ENCODE assay signal across 10 cellular contexts in genomic region chr7:50448823-50449222, GRCh38. TPM values are rescaled to one million over a fixed set of nuclear protein-coding genes. Genes with fewer than 3 reads are reported as not detected.
DNase-seq lines count a peak whose midpoint lies in the region; ATAC-seq, FAIRE-seq and TF ChIP-seq lines count a peak whose summit lies in the region.
"Had no signal": no experiment of that assay in that cellular context is flagged by ENCODE, and none has a peak within 500 bp of the region (broad histone marks: within the 10 kb centered on the region; RNA-seq: fewer than 3 reads in every experiment).

No MANE protein-coding gene starts in this region.

- CTCF ChIA-PET in Calu3 (lab: Charles Lee) (interaction anchor here (0.8 to 1.6 kb wide), 3 partner anchors 23 to 114 kb away, joined by 3 to 6 read pairs (median 3); no protein-coding TSS in a partner anchor), endothelial cell of umbilical vein (lab: Charles Lee) (interaction anchor here (1.2 to 1.6 kb wide), 2 partner anchors 8 to 712 kb away, joined by 4 to 6 read pairs; no protein-coding TSS in a partner anchor)

- H3K27me3 ChIP-seq in endothelial cell of umbilical vein (ENCODE audit: control insufficient read depth in 2 of 2, insufficient read depth in 2 of 2, low read length in 2 of 2) (peaks cover 0 to 2% of the 10 kb centered on the region in 2 experiments), right atrium auricular region (no peaks in the 10 kb centered on the region)
- H3K27me3 ChIP-seq: ovary had no signal

- peaks cover 6% of the 10 kb centered on the region for H3K27me3 Mint-ChIP-seq in Calu3 (ENCODE audit: unreplicated experiment)

- H3K4me3 ChIP-seq in endothelial cell of umbilical vein (replicated peaks in 1 of 3; ENCODE audit: insufficient read depth in 1 of 3, low read depth in 1 of 3, low read length in 3 of 3): peak overlapping the region in 1 of 3 experiments; percentile 64
- H3K4me3 ChIP-seq in right atrium auricular region: no peak overlapping the region

- H4K20me1 ChIP-seq in endothelial cell of umbilical vein (replicated peaks; ENCODE audit: control insufficient read depth, extremely low read depth, insufficient read depth, low read length): no peaks in the 10 kb centered on the region

- DNase-seq in Calu3 (no peak), endothelial cell of umbilical vein (ENCODE audit: low read depth, low spot score) (no peak), left lobe of liver (ENCODE audit: low spot score) (no peak), right atrium auricular region (ENCODE audit: low spot score) (no peak), SKM-1 treated with dmso at 0.1 percent for 144 hours (lab: John Stamatoyannopoulos, UW; ENCODE audit: unreplicated experiment) (no peak), DMS153 treated with DMSO at 0.1 percent for 48 hours (lab: John Stamatoyannopoulos, UW; ENCODE audit: unreplicated experiment) (no peak)
- DNase-seq: ovary had no signal

- TF ChIP-seq POLR2A in endothelial cell of umbilical vein (IDR thresholded peaks at IDR 0.05; ENCODE audit: low read depth, low read length): no peak

- H3K4me1 Mint-ChIP-seq in Calu3 (ENCODE audit: low read depth, unreplicated experiment): peaks cover 29% of the 10 kb centered on the region

- H3K36me3 ChIP-seq in endothelial cell of umbilical vein (ENCODE audit: control insufficient read depth in 2 of 2, extremely low read depth in 1 of 2, insufficient read depth in 2 of 2, low read length in 2 of 2): peaks cover 0 to 7% of the 10 kb centered on the region in 2 experiments
- peaks cover 5% of the 10 kb centered on the region for H3K36me3 ChIP-seq in right atrium auricular region
- H3K36me3 ChIP-seq: ovary had no signal

- dilution Hi-C loops in endothelial cell of umbilical vein (cut with MboI; ENCODE audit: extremely low pct_ligation_motif_present, low sequenced_read_pairs): no loop called here

- H3K9ac ChIP-seq in endothelial cell of umbilical vein (replicated peaks; ENCODE audit: extremely low read depth, insufficient read depth, low read length): no peak overlapping the region

- H3K4me1 ChIP-seq in endothelial cell of umbilical vein (ENCODE audit: control insufficient read depth, extremely low read depth, insufficient read depth, low read length) (peaks cover 41% of the 10 kb centered on the region), right atrium auricular region (peaks cover 0 to 14% of the 10 kb centered on the region in 2 donors)

- intact Hi-C loops in Calu3 (cut with micrococcal nuclease; ENCODE audit: unreplicated experiment): no loop called here
- intact Hi-C loops in endothelial cell of umbilical vein (cut with micrococcal nuclease): loop anchor here (5.0 kb wide), 2 partner anchors 513 to 618 kb away; no protein-coding TSS in a partner anchor

- H3K9me3 ChIP-seq in endothelial cell of umbilical vein (replicated peaks; ENCODE audit: control insufficient read depth, insufficient read depth, low read length): no peaks in the 10 kb centered on the region
- H3K9me3 ChIP-seq in right atrium auricular region: no peaks in the 10 kb centered on the region
- H3K9me3 ChIP-seq: ovary had no signal

- no peak overlapping the region for H2AFZ ChIP-seq in endothelial cell of umbilical vein (ENCODE audit: low read depth, low read length)

- no peaks in the 10 kb centered on the region for H3K9me1 ChIP-seq in endothelial cell of umbilical vein (replicated peaks; ENCODE audit: control insufficient read depth, extremely low read depth, insufficient read depth, low read length)

- no peak overlapping the region for H3K27ac ChIP-seq in endothelial cell of umbilical vein (ENCODE audit: insufficient read depth, low read depth, low read length)
- no peak overlapping the region for H3K27ac ChIP-seq in right atrium auricular region
- H3K27ac ChIP-seq: ovary had no signal

- H3K4me3 Mint-ChIP-seq in Calu3 (ENCODE audit: low read depth, unreplicated experiment): peak overlapping the region; percentile 99

- ATAC-seq in GM21360 (IDR thresholded peaks at IDR 0.05; ENCODE audit: unreplicated experiment) (peak; percentile 35), HG03575 (IDR thresholded peaks at IDR 0.05; ENCODE audit: extremely low read depth, insufficient number of reproducible peaks, low FRiP score, unreplicated experiment) (peak; percentile 42), left lobe of liver (no peak)

- no peak for TF ChIP-seq CTCF in Calu3 (IDR thresholded peaks at IDR 0.05; ENCODE audit: unreplicated experiment)
- no peak for TF ChIP-seq CTCF in endothelial cell of umbilical vein (IDR thresholded peaks at IDR 0.05; ENCODE audit: extremely low read depth in 1 of 2, insufficient read depth in 1 of 2, low read depth in 1 of 2, low read length in 2 of 2)
- no peak for TF ChIP-seq CTCF in right atrium auricular region (IDR thresholded peaks at IDR 0.05)

- POLR2A ChIA-PET in endothelial cell of umbilical vein (lab: Charles Lee): no interaction called here

- BruUV-seq in Calu3 (replicated peaks; lab: Mats Ljungman, UMichigan) (no TSS peak), endothelial cell of umbilical vein (replicated peaks; lab: Mats Ljungman, UMichigan) (no TSS peak)

- H3K79me2 ChIP-seq in endothelial cell of umbilical vein (ENCODE audit: control insufficient read depth, insufficient read depth, low read length): peaks cover 32% of the 10 kb centered on the region

- H3K9me3 Mint-ChIP-seq in Calu3 (ENCODE audit: low read depth, unreplicated experiment): no peaks in the 10 kb centered on the region

- H3K27ac Mint-ChIP-seq in Calu3 (ENCODE audit: unreplicated experiment): peak overlapping the region; percentile 3

- H3K4me2 ChIP-seq in endothelial cell of umbilical vein (ENCODE audit: insufficient read depth, low read length): peak overlapping the region; percentile 75

- no peak for FAIRE-seq in endothelial cell of umbilical vein (lab: Jason Lieb, UNC)
- FAIRE-seq: G401.6 had no signal

- H3K36me3 Mint-ChIP-seq in Calu3 (ENCODE audit: insufficient read depth, unreplicated experiment): peaks cover 33% of the 10 kb centered on the region

TF ChIP-seq in endothelial cell of umbilical vein, 7 proteins besides CTCF, POLR2A, EP300 and RAD21:
- no peak for TF ChIP-seq JUN (IDR thresholded peaks at IDR 0.05; ENCODE audit: borderline replicate concordance, insufficient read depth, insufficient read length, low read depth)
- no peak for TF ChIP-seq EZH2 (IDR thresholded peaks at IDR 0.05; ENCODE audit: borderline replicate concordance, low read depth, low read length, severe bottlenecking)
- TF ChIP-seq FOS (IDR thresholded peaks at IDR 0.05; ENCODE audit: borderline replicate concordance, insufficient read depth, low read length): no peak
- TF ChIP-seq MYC (IDR thresholded peaks at IDR 0.05; ENCODE audit: low read depth, low read length): no peak
TF ChIP-seq in endothelial cell of umbilical vein: peak in this region for 0.

RNA-seq across cellular contexts. Expression of gene FIGNL1, which starts 1.3 kb away (rescaled TPM):
- total RNA-seq in Calu3 (2022) (36.3 and 42.5 TPM in 2 replicates), endothelial cell of umbilical vein (37.2 and 49.3 TPM in 2 replicates), left lobe of liver (3.3 TPM), right atrium auricular region (1 to 10 TPM; 4.7 TPM)
- polyA plus RNA-seq in endothelial cell of umbilical vein: 18.7 and 20.8 TPM in 2 replicates
- polyA plus RNA-seq in endothelial cell of umbilical vein (2011; cell fraction: cytosol; rRNA removed): 19.1 and 21.0 TPM in 2 replicates
- polyA plus RNA-seq in endothelial cell of umbilical vein (2011; cell fraction: nucleus; rRNA removed): 32.3 and 49.8 TPM in 2 replicates
- 11.0 and 22.1 TPM in 2 replicates for polyA plus RNA-seq in endothelial cell of umbilical vein (2012)
- polyA minus RNA-seq in endothelial cell of umbilical vein: 42.4 and 43.5 TPM in 2 replicates
- polyA minus RNA-seq in endothelial cell of umbilical vein (2011; cell fraction: cytosol; rRNA and poly(A)+ RNA removed): 18.8 TPM
- polyA minus RNA-seq in endothelial cell of umbilical vein (2011; cell fraction: nucleus; rRNA and poly(A)+ RNA removed): 30.0 and 53.6 TPM in 2 replicates
